ENCODE assay signal across 9 cellular contexts in the genomic region with DNA sequence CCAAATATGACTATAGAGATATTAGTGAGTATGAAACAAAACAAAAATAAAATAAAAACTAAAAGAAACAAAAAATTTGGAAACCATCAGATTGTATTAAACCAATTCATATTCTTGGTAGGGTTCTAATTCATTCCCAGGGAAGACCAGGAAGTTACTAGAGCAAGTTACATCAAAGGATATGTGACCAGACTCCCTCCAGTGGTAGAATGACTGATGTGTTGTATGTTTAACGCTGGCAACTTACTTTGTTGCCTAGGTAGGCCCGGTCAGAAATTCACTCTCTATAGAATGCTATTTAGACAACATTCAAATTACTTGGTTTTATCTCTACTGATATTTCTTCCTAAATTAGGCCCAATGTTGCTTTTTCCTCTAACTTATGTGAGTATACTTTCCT. TPM values are rescaled to one million over a fixed set of nuclear protein-coding genes. Genes with fewer than 3 reads are reported as not detected.
DNase-seq lines count a peak whose midpoint lies in the region; ATAC-seq lines count a peak whose summit lies in the region.
"Had no signal": no experiment of that assay in that cellular context is flagged by ENCODE, and none has a peak within 500 bp of the region (broad histone marks: within the 10 kb centered on the region; RNA-seq: fewer than 3 reads in every experiment).

No MANE protein-coding gene starts in this region.

- DNase-seq in ELR (ENCODE audit: low read depth) (peak; percentile 61), NCI-H446 (lab: John Stamatoyannopoulos, UW) (peak; percentile 56 to 57), cerebellum (ENCODE audit: low spot score) (peak; percentile 33), mesenchymal stem cell (peak; percentile 54)
- DNase-seq in activated CD8-positive, alpha-beta T cell treated with anti-CD3 and anti-CD28 coated beads, Interleukin-2, amount 10 ng/mL, durations not matched to agents 7 days and 5 days, result no peak
- DNase-seq in NK-92 treated with Interleukin-12 subunit alpha and Interleukin-12 subunit beta, amount 100 ng/mL, for 24 hours (lab: John Stamatoyannopoulos, UW), result no peak

- H3K9ac ChIP-seq in mesenchymal stem cell (ENCODE audit: low read length), result no peak overlapping the region

- no peak overlapping the region for H3K23ac ChIP-seq in mesenchymal stem cell (ENCODE audit: low read length in 2 of 2)

- H3K4ac ChIP-seq in mesenchymal stem cell (ENCODE audit: low read depth in 1 of 2, low read length in 2 of 2), result no peak overlapping the region

- no peak overlapping the region for H3K18ac ChIP-seq in mesenchymal stem cell (ENCODE audit: low read depth in 1 of 2, low read length in 2 of 2)

- H3K4me3 Mint-ChIP-seq in activated CD8-positive, alpha-beta T cell treated with anti-CD3 and anti-CD28 coated beads, Interleukin-2, amount 10 ng/mL, durations not matched to agents 7 days and 5 days, result no peak overlapping the region

- no peak overlapping the region for H2BK12ac ChIP-seq in mesenchymal stem cell (ENCODE audit: low read length in 2 of 2)

- H3K27ac Mint-ChIP-seq in activated CD8-positive, alpha-beta T cell treated with anti-CD3 and anti-CD28 coated beads, Interleukin-2, amount 10 ng/mL, durations not matched to agents 7 days and 5 days, result no peak overlapping the region

- no peaks in the 10 kb centered on the region for H3K79me1 ChIP-seq in mesenchymal stem cell (replicated peaks; ENCODE audit: low read length, poor library complexity, severe bottlenecking)

- H3K27me3 Mint-ChIP-seq in activated CD8-positive, alpha-beta T cell treated with anti-CD3 and anti-CD28 coated beads, Interleukin-2, amount 10 ng/mL, durations not matched to agents 7 days and 5 days (ENCODE audit: low read depth), result peaks cover 6% of the 10 kb centered on the region

- peaks cover 5 to 9% of the 10 kb centered on the region in 2 experiments for H3K27me3 ChIP-seq in mesenchymal stem cell (ENCODE audit: control insufficient read depth in 1 of 2, insufficient read depth in 1 of 2, low read length in 2 of 2)

- no peak overlapping the region for H2BK15ac ChIP-seq in mesenchymal stem cell (ENCODE audit: low read depth, poor library complexity, severe bottlenecking)

- no peak overlapping the region for H3K27ac ChIP-seq in mesenchymal stem cell (ENCODE audit: low read length, poor library complexity, severe bottlenecking)
- H3K27ac ChIP-seq: skin epidermis had no signal

- peaks cover 4% of the 10 kb centered on the region for H3K4me1 Mint-ChIP-seq in activated CD8-positive, alpha-beta T cell treated with anti-CD3 and anti-CD28 coated beads, Interleukin-2, amount 10 ng/mL, durations not matched to agents 7 days and 5 days (ENCODE audit: low read depth)

- H2BK5ac ChIP-seq in mesenchymal stem cell (ENCODE audit: low read depth, low read length, poor library complexity, severe bottlenecking), result no peak overlapping the region

- no peaks in the 10 kb centered on the region for H3K36me3 ChIP-seq in mesenchymal stem cell (ENCODE audit: control insufficient read depth in 1 of 2, insufficient read depth in 2 of 2, low read depth in 1 of 2, low read length in 2 of 2)

- CTCF ChIA-PET in activated CD8-positive, alpha-beta T cell treated with anti-CD3 and anti-CD28 coated beads, Interleukin-2, amount 10 ng/mL, durations not matched to agents 7 days and 5 days (lab: Charles Lee), result no interaction called here

- H3K4me2 ChIP-seq in mesenchymal stem cell (ENCODE audit: low read length, poor library complexity, severe bottlenecking), result no peak overlapping the region

- POLR2A ChIA-PET in activated CD8-positive, alpha-beta T cell treated with anti-CD3 and anti-CD28 coated beads, Interleukin-2, amount 10 ng/mL, durations not matched to agents 7 days and 5 days (lab: Charles Lee), result no interaction called here

- H2AK5ac ChIP-seq in mesenchymal stem cell (ENCODE audit: low read length, severe bottlenecking), result no peak overlapping the region

- H3K9me3 ChIP-seq in mesenchymal stem cell (ENCODE audit: control insufficient read depth, low read length), result no peaks in the 10 kb centered on the region

- peaks cover 5% of the 10 kb centered on the region for H3K9me3 Mint-ChIP-seq in activated CD8-positive, alpha-beta T cell treated with anti-CD3 and anti-CD28 coated beads, Interleukin-2, amount 10 ng/mL, durations not matched to agents 7 days and 5 days (ENCODE audit: insufficient read depth)

- no peak overlapping the region for H3K14ac ChIP-seq in mesenchymal stem cell (ENCODE audit: low read length in 2 of 2)

- no peak overlapping the region for H4K91ac ChIP-seq in mesenchymal stem cell (ENCODE audit: low read length)

- no peak overlapping the region for H2AFZ ChIP-seq in mesenchymal stem cell (ENCODE audit: low read depth, low read length)

- ATAC-seq in HG02588 (IDR thresholded peaks at IDR 0.05; ENCODE audit: unreplicated experiment), result peak; percentile 54
- ATAC-seq in activated CD8-positive, alpha-beta T cell treated with anti-CD3 and anti-CD28 coated beads, Interleukin-2, amount 10 ng/mL, durations not matched to agents 7 days and 5 days, result no peak
- ATAC-seq in HG03196 (IDR thresholded peaks at IDR 0.05; ENCODE audit: unreplicated experiment), result no peak

- 17% methylated on average over 1 of the region's 2 CpGs for WGBS in mesenchymal stem cell

- H2BK120ac ChIP-seq in mesenchymal stem cell (ENCODE audit: low read depth, low read length), result no peak overlapping the region

- no peak overlapping the region for H4K8ac ChIP-seq in mesenchymal stem cell (ENCODE audit: low read length)

- no peak overlapping the region for H3K4me3 ChIP-seq in mesenchymal stem cell (ENCODE audit: insufficient read depth in 1 of 2, low read depth in 1 of 2, low read length in 2 of 2)
- H3K4me3 ChIP-seq: skin epidermis had no signal

- peaks cover 4% of the 10 kb centered on the region for H3K36me3 Mint-ChIP-seq in activated CD8-positive, alpha-beta T cell treated with anti-CD3 and anti-CD28 coated beads, Interleukin-2, amount 10 ng/mL, durations not matched to agents 7 days and 5 days (ENCODE audit: low read depth)

- H3K4me1 ChIP-seq in mesenchymal stem cell (ENCODE audit: control insufficient read depth, insufficient read depth, low read depth, low read length), result peaks cover 5% of the 10 kb centered on the region

RNA-seq across cellular contexts. Expression of a gene that starts 5.2 kb away (rescaled TPM):
- total RNA-seq in cerebellum, result 38.8 TPM
- polyA plus RNA-seq in mesenchymal stem cell (2013, experiment 1 of 2), result 0.01 TPM
- polyA plus RNA-seq in mesenchymal stem cell (2013, experiment 2 of 2), result not detected
- not detected for total RNA-seq in activated CD8-positive, alpha-beta T cell treated with anti-CD3 and anti-CD28 coated beads, Interleukin-2, amount 10 ng/mL, durations not matched to agents 7 days and 5 days

Comparison
In these comparisons a context has a peak if more than half of its experiments do, and no peak if none do; other contexts are left out.
1. DNase-seq: peak in ELR (single experiment), NCI-H446 (2 of 2), cerebellum (single experiment) and mesenchymal stem cell (single experiment); none in activated CD8-positive, alpha-beta T cell treated with anti-CD3 and anti-CD28 coated beads, Interleukin-2, amount 10 ng/mL, durations not matched to agents 7 days and 5 days (single experiment) and NK-92 treated with Interleukin-12 subunit alpha and Interleukin-12 subunit beta, amount 100 ng/mL, for 24 hours (single experiment).
2. RNA of a gene that starts 5.2 kb away (total RNA-seq): 38.8 TPM in cerebellum (single experiment); not detected in activated CD8-positive, alpha-beta T cell treated with anti-CD3 and anti-CD28 coated beads, Interleukin-2, amount 10 ng/mL, durations not matched to agents 7 days and 5 days; every median in the first group is over 10 times any median in the second.